In genomic region chr4:139840773-139841172, GRCh38 we compare ENCODE assay signal across 13 cellular contexts.
A peak's percentile ranks its signal among the peaks of the same experiment; 100 is the strongest.
DNase-seq lines count a peak whose midpoint lies in the region; ATAC-seq and TF ChIP-seq lines count a peak whose summit lies in the region.
"Had no signal": no experiment of that assay in that cellular context is flagged by ENCODE, and none has a peak within 500 bp of the region (broad histone marks: within the 10 kb centered on the region; RNA-seq: fewer than 3 reads in every experiment).

No MANE protein-coding gene starts in this region.

- no peak for DNase-seq in natural killer cell treated with Interleukin-12 subunit alpha and Interleukin-12 subunit beta and Interleukin-15 and Interleukin-18, amount 100 ng/mL, for 72 hours (ENCODE audit: low spot score)
- DNase-seq in NCI-H2227 treated with DMSO at 0.1 percent for 48 hours (lab: John Stamatoyannopoulos, UW) (no peak), tibial artery (no peak), hepatic stellate cell (ENCODE audit: low spot score) (no peak)
- DNase-seq: Calu3; CD4-positive, alpha-beta memory T cell; DMS79 treated with DMSO at 0.1 percent for 48 hours; H7; MM.1S had no signal

- ATAC-seq in natural killer cell treated with Interleukin-12 subunit alpha and Interleukin-12 subunit beta and Interleukin-15 and Interleukin-18, amount 100 ng/mL, for 72 hours: no peak

- peaks cover 34% of the 10 kb centered on the region for H3K4me1 ChIP-seq in Loucy (ENCODE audit: insufficient read depth, low read length, poor library complexity, severe bottlenecking)
- peaks cover 35% of the 10 kb centered on the region for H3K4me1 ChIP-seq in endocrine pancreas (ENCODE audit: control insufficient read depth, insufficient read depth, low read length)
- no peaks in the 10 kb centered on the region for H3K4me1 ChIP-seq in tibial artery

- H3K27me3 ChIP-seq in Loucy (ENCODE audit: insufficient read depth, low read length, poor library complexity, severe bottlenecking): no peaks in the 10 kb centered on the region
- H3K27me3 ChIP-seq in endocrine pancreas (ENCODE audit: control insufficient read depth, insufficient read depth, low read length): no peaks in the 10 kb centered on the region
- no peaks in the 10 kb centered on the region for H3K27me3 ChIP-seq in tibial artery

- no peaks in the 10 kb centered on the region for H3K36me3 Mint-ChIP-seq in natural killer cell treated with Interleukin-12 subunit alpha and Interleukin-12 subunit beta and Interleukin-15 and Interleukin-18, amount 100 ng/mL, for 72 hours
- H3K36me3 Mint-ChIP-seq: CD4-positive, alpha-beta memory T cell had no signal

- H3K9me3 ChIP-seq in Loucy (ENCODE audit: insufficient read depth, low read depth, low read length): no peaks in the 10 kb centered on the region
- H3K9me3 ChIP-seq in endocrine pancreas (ENCODE audit: control insufficient read depth, low read length): no peaks in the 10 kb centered on the region
- H3K9me3 ChIP-seq in tibial artery: no peaks in the 10 kb centered on the region

- peak overlapping the region; percentile 49 for H3K9ac ChIP-seq in Loucy (ENCODE audit: low read depth, low read length, poor library complexity, severe bottlenecking)
- H3K9ac ChIP-seq in endocrine pancreas (ENCODE audit: control insufficient read depth, insufficient read depth, low read length): no peak overlapping the region

- H3K4me1 Mint-ChIP-seq in natural killer cell treated with Interleukin-12 subunit alpha and Interleukin-12 subunit beta and Interleukin-15 and Interleukin-18, amount 100 ng/mL, for 72 hours (ENCODE audit: low read depth in 2 of 2): peaks cover 29 to 45% of the 10 kb centered on the region in 2 donors
- H3K4me1 Mint-ChIP-seq: CD4-positive, alpha-beta memory T cell had no signal

- H3K9me3 Mint-ChIP-seq in natural killer cell treated with Interleukin-12 subunit alpha and Interleukin-12 subunit beta and Interleukin-15 and Interleukin-18, amount 100 ng/mL, for 72 hours: no peaks in the 10 kb centered on the region
- H3K9me3 Mint-ChIP-seq: CD4-positive, alpha-beta memory T cell had no signal

- H3K27ac ChIP-seq in C4-2B: 0 out of 2 replicates have a peak overlapping the region, but pooled peaks have one; percentile 2
- H3K27ac ChIP-seq in tibial artery: no peak overlapping the region

- peak overlapping the region; percentile 46 for H3K4me3 ChIP-seq in Loucy (ENCODE audit: low read length, poor library complexity, severe bottlenecking)
- peak overlapping the region; percentile 39 for H3K4me3 ChIP-seq in endocrine pancreas (ENCODE audit: control insufficient read depth, insufficient read depth, low read length)
- H3K4me3 ChIP-seq in tibial artery: no peak overlapping the region

- H3K36me3 ChIP-seq in Loucy (ENCODE audit: insufficient read depth, low read length) (no peaks in the 10 kb centered on the region), endocrine pancreas (ENCODE audit: control insufficient read depth, insufficient read depth, low read length) (no peaks in the 10 kb centered on the region), tibial artery (no peaks in the 10 kb centered on the region)

- no peak overlapping the region for H2AFZ ChIP-seq in Loucy (ENCODE audit: low read length)

- H4K20me1 ChIP-seq in Loucy (ENCODE audit: insufficient read depth, low read length, poor library complexity, severe bottlenecking): no peaks in the 10 kb centered on the region

- H3K9me2 ChIP-seq in Loucy (replicated peaks; ENCODE audit: low read depth, low read length): no peaks in the 10 kb centered on the region

- H3K4me3 Mint-ChIP-seq in natural killer cell treated with Interleukin-12 subunit alpha and Interleukin-12 subunit beta and Interleukin-15 and Interleukin-18, amount 100 ng/mL, for 72 hours: peak overlapping the region; percentile 48
- H3K4me3 Mint-ChIP-seq: B cell; CD4-positive, alpha-beta memory T cell had no signal

- H3K27me3 Mint-ChIP-seq in natural killer cell treated with Interleukin-12 subunit alpha and Interleukin-12 subunit beta and Interleukin-15 and Interleukin-18, amount 100 ng/mL, for 72 hours: no peaks in the 10 kb centered on the region

- no peaks in the 10 kb centered on the region for H3K79me2 ChIP-seq in Loucy (ENCODE audit: insufficient read depth, low read length)

- peak overlapping the region; percentile 70 for H3K4me2 ChIP-seq in Loucy (ENCODE audit: low read depth, low read length, poor library complexity, severe bottlenecking)

- H3K27ac Mint-ChIP-seq in natural killer cell treated with Interleukin-12 subunit alpha and Interleukin-12 subunit beta and Interleukin-15 and Interleukin-18, amount 100 ng/mL, for 72 hours: no peak overlapping the region
- H3K27ac Mint-ChIP-seq: B cell; CD4-positive, alpha-beta memory T cell had no signal

- intact Hi-C loops in tibial artery (cut with DNase I; ENCODE audit: low total_unique reads): no loop called here

- no peak for TF ChIP-seq CTCF in C4-2B (conservative IDR thresholded peaks at IDR 0.05)
- TF ChIP-seq CTCF in Loucy (conservative IDR thresholded peaks at IDR 0.05; ENCODE audit: low read length): no peak
- TF ChIP-seq CTCF in tibial artery (IDR thresholded peaks at IDR 0.05): no peak

- no peaks in the 10 kb centered on the region for H3F3A ChIP-seq in Loucy (ENCODE audit: low read depth)

Comparison
In these comparisons a context has a peak if more than half of its experiments do, and no peak if none do; other contexts are left out.
1. H3K4me3 ChIP-seq: peak in Loucy (single experiment) and endocrine pancreas (single experiment); none in tibial artery (0 of 2).